8 cellular contexts compared by ENCODE assay signal in genomic region chr9:32552172-32552872, GRCh38. TPM values are rescaled to one million over a fixed set of nuclear protein-coding genes. Genes with fewer than 3 reads are reported as not detected.
DNase-seq lines count a peak whose midpoint lies in the region; ATAC-seq and TF ChIP-seq lines count a peak whose summit lies in the region.

SMIM27 (plus strand) TSS chr9:32552327; CDS start chr9:32552435, 108 bp downstream.
TOPORS (minus strand) TSS chr9:32552586; CDS start chr9:32552436, 150 bp downstream.

- no peaks in the 10 kb centered on the region for H3K27me3 Mint-ChIP-seq in CD4-positive, CD25-positive, alpha-beta regulatory T cell
- H3K27me3 Mint-ChIP-seq in dendritic cell treated with granulocyte-macrophage colony-stimulating factor and Interleukin-4, amounts not matched to agents 40 ng/mL and 50 ng/mL, for 4 days, result no peaks in the 10 kb centered on the region

- H3K9me3 ChIP-seq in CD4-positive, CD25-positive, alpha-beta regulatory T cell (ENCODE audit: control insufficient read depth in 2 of 2, low read length in 2 of 2), result no peaks in the 10 kb centered on the region
- no peaks in the 10 kb centered on the region for H3K9me3 ChIP-seq in liver (ENCODE audit: control insufficient read depth in 4 of 4, low read length in 3 of 4)

- DNase-seq in CD4-positive, CD25-positive, alpha-beta regulatory T cell, result peak; percentile 88 to 94 (median 90)
- DNase-seq in NCI-H774 (lab: John Stamatoyannopoulos, UW), result peak; percentile 85
- DNase-seq in activated CD4-positive, alpha-beta T cell treated with anti-CD3 and anti-CD28 coated beads, Interleukin-2, amount 50 U/mL, for 24 hours (ENCODE audit: low read depth in 1 of 2, low spot score in 1 of 2), result peak; percentile 83 to 85
- DNase-seq in stimulated activated CD4-positive, alpha-beta T cell treated with anti-CD3 and anti-CD28 coated beads, Interleukin-4, amount 100 ng/mL, for 24 hours, result peak; percentile 92

- peak; percentile 11 to 21 for TF ChIP-seq RAD21 in liver (IDR thresholded peaks at IDR 0.05)

- H3K4me1 Mint-ChIP-seq in CD4-positive, CD25-positive, alpha-beta regulatory T cell, result peaks cover 22 to 69% (median 51%) of the 10 kb centered on the region in 4 donors
- H3K4me1 Mint-ChIP-seq in dendritic cell treated with granulocyte-macrophage colony-stimulating factor and Interleukin-4, amounts not matched to agents 40 ng/mL and 50 ng/mL, for 4 days (ENCODE audit: low read depth), result peaks cover 42% of the 10 kb centered on the region

- H3K9ac ChIP-seq in liver (ENCODE audit: low read depth in 1 of 2, low read length in 2 of 2), result peak within 1 kb of the TSS; percentile 97 to 99

- peaks cover 32% of the 10 kb centered on the region for H3K4me1 ChIP-seq in CD4-positive, CD25-positive, alpha-beta regulatory T cell (ENCODE audit: control insufficient read depth, insufficient read depth, low read length, poor library complexity, severe bottlenecking)
- H3K4me1 ChIP-seq in liver (ENCODE audit: control insufficient read depth in 4 of 4, insufficient read depth in 4 of 4, low read length in 3 of 4), result peaks cover 2 to 30% (median 13%) of the 10 kb centered on the region in 4 donors

- peak within 1 kb of the TSS; percentile 98 to 100 (median 99) for H3K27ac Mint-ChIP-seq in CD4-positive, CD25-positive, alpha-beta regulatory T cell
- peak within 1 kb of the TSS; percentile 94 for H3K27ac Mint-ChIP-seq in dendritic cell treated with granulocyte-macrophage colony-stimulating factor and Interleukin-4, amounts not matched to agents 40 ng/mL and 50 ng/mL, for 4 days

- intact Hi-C loops in dendritic cell treated with granulocyte-macrophage colony-stimulating factor and Interleukin-4, amounts not matched to agents 40 ng/mL and 50 ng/mL, for 4 days (cut with micrococcal nuclease), result loop anchor here (1.0 kb wide), 2 partner anchors 20 to 168 kb away; partner anchors contain the start of gene ACO1

- no peaks in the 10 kb centered on the region for H3K9me3 Mint-ChIP-seq in CD4-positive, CD25-positive, alpha-beta regulatory T cell
- no peaks in the 10 kb centered on the region for H3K9me3 Mint-ChIP-seq in dendritic cell treated with granulocyte-macrophage colony-stimulating factor and Interleukin-4, amounts not matched to agents 40 ng/mL and 50 ng/mL, for 4 days

- TF ChIP-seq CTCF in liver (IDR thresholded peaks at IDR 0.05; ENCODE audit: low read depth, low read length, missing input control), result no peak

- peak; percentile 67 for ATAC-seq in CD4-positive, CD25-positive, alpha-beta regulatory T cell (ENCODE audit: low read depth in 2 of 2)
- peak; percentile 71 for ATAC-seq in GM19438 (IDR thresholded peaks at IDR 0.05; ENCODE audit: low read depth, unreplicated experiment)
- ATAC-seq in HG03571 (IDR thresholded peaks at IDR 0.05; ENCODE audit: unreplicated experiment), result peak; percentile 74

- peak within 1 kb of the TSS; percentile 95 for H3K27ac ChIP-seq in CD4-positive, CD25-positive, alpha-beta regulatory T cell (ENCODE audit: insufficient read depth, low read length, poor library complexity, severe bottlenecking)
- peak within 1 kb of the TSS; percentile 94 to 97 for H3K27ac ChIP-seq in liver (ENCODE audit: low read depth in 1 of 2, low read length in 2 of 2)

- H3K36me3 ChIP-seq in CD4-positive, CD25-positive, alpha-beta regulatory T cell (ENCODE audit: control insufficient read depth, insufficient read depth, low read length), result no peaks in the 10 kb centered on the region
- peaks cover 0 to 2% (median 0%) of the 10 kb centered on the region in 4 donors for H3K36me3 ChIP-seq in liver (ENCODE audit: control insufficient read depth in 4 of 4, insufficient read depth in 3 of 4, low read depth in 1 of 4, low read length in 3 of 4)

- peak within 1 kb of the TSS; percentile 97 for H3K4me3 ChIP-seq in CD4-positive, CD25-positive, alpha-beta regulatory T cell (ENCODE audit: low read depth, low read length)
- peak within 1 kb of the TSS; percentile 69 to 94 (median 70) for H3K4me3 ChIP-seq in liver (ENCODE audit: low read depth in 1 of 3, low read length in 3 of 3)

- H3K27me3 ChIP-seq in CD4-positive, CD25-positive, alpha-beta regulatory T cell (ENCODE audit: control insufficient read depth, insufficient read depth, low read length), result no peaks in the 10 kb centered on the region
- H3K27me3 ChIP-seq in liver (ENCODE audit: control insufficient read depth in 4 of 4, insufficient read depth in 4 of 4, low read length in 3 of 4), result no peaks in the 10 kb centered on the region

- H3K36me3 Mint-ChIP-seq in CD4-positive, CD25-positive, alpha-beta regulatory T cell, result peaks cover 8% of the 10 kb centered on the region
- H3K36me3 Mint-ChIP-seq in dendritic cell treated with granulocyte-macrophage colony-stimulating factor and Interleukin-4, amounts not matched to agents 40 ng/mL and 50 ng/mL, for 4 days (ENCODE audit: low read depth), result peaks cover 54% of the 10 kb centered on the region

- WGBS in liver, result under 1% methylated on average over 46 of the region's 46 CpGs

- peak within 1 kb of the TSS; percentile 92 to 99 (median 94) for H3K4me3 Mint-ChIP-seq in CD4-positive, CD25-positive, alpha-beta regulatory T cell
- peak within 1 kb of the TSS; percentile 83 for H3K4me3 Mint-ChIP-seq in dendritic cell treated with granulocyte-macrophage colony-stimulating factor and Interleukin-4, amounts not matched to agents 40 ng/mL and 50 ng/mL, for 4 days

TF ChIP-seq in liver, 16 proteins besides CTCF, POLR2A, EP300 and RAD21 (continues in another document):
- TF ChIP-seq HNF4G (IDR thresholded peaks at IDR 0.05), result no peak
- peak; percentile 93 to 95 for TF ChIP-seq EGR1 (IDR thresholded peaks at IDR 0.05; ENCODE audit: low read depth in 2 of 2)
- peak; percentile 51 for TF ChIP-seq MAX (IDR thresholded peaks at IDR 0.05)
- TF ChIP-seq HNF4A (conservative IDR thresholded peaks at IDR 0.05), result peak; percentile 25 to 56
- TF ChIP-seq GABPA (IDR thresholded peaks at IDR 0.05 in 1 of 2, conservative IDR thresholded peaks at IDR 0.05 in 1 of 2), result peak; percentile 57 to 86
- peak; percentile 36 for TF ChIP-seq ZBTB33 (IDR thresholded peaks at IDR 0.05)
- TF ChIP-seq FOXA1 (IDR thresholded peaks at IDR 0.05), result no peak
- peak; percentile 100 for TF ChIP-seq YY1 (IDR thresholded peaks at IDR 0.05)
- no peak for TF ChIP-seq NR2F2 (IDR thresholded peaks at IDR 0.05)
- TF ChIP-seq RXRA (IDR thresholded peaks at IDR 0.05), result peak in 1 of 2 donors; percentile 20
- peak in 1 of 2 donors; percentile 37 for TF ChIP-seq JUND (IDR thresholded peaks at IDR 0.05)
- no peak for TF ChIP-seq FOXA2 (IDR thresholded peaks at IDR 0.05)
- peak; percentile 93 for TF ChIP-seq REST (IDR thresholded peaks at IDR 0.05)
- TF ChIP-seq TAF1 (conservative IDR thresholded peaks at IDR 0.05), result peak; percentile 97

RNA-seq across cellular contexts. Expression of gene SMIM27, which starts in this region (rescaled TPM):
- total RNA-seq in CD4-positive, CD25-positive, alpha-beta regulatory T cell, result 30.8 TPM
- polyA plus RNA-seq in CD4-positive, CD25-positive, alpha-beta regulatory T cell, result 100 to 1,000 TPM in 2 of 4 donors, 10 to 100 TPM in 2; 86.8 to 102 (median 100) TPM
- 1 to 10 TPM; 1.0 to 6.2 TPM for total RNA-seq in liver
- 10 to 100 TPM in 1 of 2 donors, 1 to 10 TPM in 1; 2.6 to 17.0 TPM for polyA plus RNA-seq in liver

RNA-seq across cellular contexts. Expression of gene TOPORS, which starts in this region (rescaled TPM):
- 29.8 TPM for total RNA-seq in CD4-positive, CD25-positive, alpha-beta regulatory T cell
- polyA plus RNA-seq in CD4-positive, CD25-positive, alpha-beta regulatory T cell, result 10 to 100 TPM; 26.9 to 29.8 (median 28.2) TPM
- total RNA-seq in liver, result 10 to 100 TPM; 14.7 to 19.9 TPM
- polyA plus RNA-seq in liver, result 1 to 10 TPM; 4.8 to 6.0 TPM

Comparison
In these comparisons a context has a peak if more than half of its experiments do, and no peak if none do; other contexts are left out.
1. Peak in every context shown above with its lines: DNase-seq, ATAC-seq, H3K4me3 ChIP-seq and H3K27ac ChIP-seq.
2. RNA of gene SMIM27 (polyA plus RNA-seq): 86.8 to 102 TPM in CD4-positive, CD25-positive, alpha-beta regulatory T cell; 2.6 to 17.0 TPM in liver; every median in the first group is over 4 times any median in the second.